In the genomic region with DNA sequence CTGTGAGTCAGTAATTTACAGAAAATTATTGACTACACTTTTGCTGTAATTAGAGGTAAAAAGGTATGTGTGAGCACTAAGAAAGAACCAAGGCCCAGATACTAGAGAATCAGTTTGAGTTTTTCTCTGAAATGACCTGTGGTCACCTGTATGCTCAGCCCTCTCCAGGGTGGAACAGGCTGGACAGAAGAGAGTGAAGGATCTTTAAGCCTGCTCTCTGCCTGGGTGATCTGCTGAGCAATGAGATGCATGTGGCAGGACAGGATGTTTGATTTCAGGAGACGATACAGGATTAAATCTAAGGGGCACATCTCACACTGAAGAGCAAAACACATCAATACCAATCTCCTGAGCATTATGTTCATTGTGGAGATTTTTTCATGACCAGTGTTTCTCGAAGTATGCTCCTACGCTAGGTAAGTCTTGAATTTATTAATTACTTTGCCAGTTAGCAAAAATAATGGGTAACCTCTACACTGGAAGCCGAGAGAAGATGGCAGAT, we compare ENCODE assay signal across 16 cellular contexts. TPM values are rescaled to one million over a fixed set of nuclear protein-coding genes. Genes with fewer than 3 reads are reported as not detected.
DNase-seq lines count a peak whose midpoint lies in the region; ATAC-seq, FAIRE-seq and TF ChIP-seq lines count a peak whose summit lies in the region.
"Had no signal": no experiment of that assay in that cellular context is flagged by ENCODE, and none has a peak within 500 bp of the region (broad histone marks: within the 10 kb centered on the region; RNA-seq: fewer than 3 reads in every experiment).

No MANE protein-coding gene starts in this region.

- H4K20me1 ChIP-seq in K562 (replicated peaks; ENCODE audit: control insufficient read depth, insufficient read depth, low read length): no peaks in the 10 kb centered on the region

- no TSS peak for BruUV-seq in K562 (replicated peaks; lab: Mats Ljungman, UMichigan)

- no peaks in the 10 kb centered on the region for H3K79me2 ChIP-seq in K562 (ENCODE audit: control insufficient read depth, insufficient read depth, low read length)

- TF ChIP-seq POLR2A in GM12891 (IDR thresholded peaks at IDR 0.05; ENCODE audit: low read depth, low read length) (peak; percentile 10; the same call in 1 of the 2 replicates), K562 (conservative IDR thresholded peaks at IDR 0.05) (0 out of 2 replicates have a peak, but pooled peaks have one; percentile 51), gastroesophageal sphincter (IDR thresholded peaks at IDR 0.05) (no peak), erythroblast (IDR thresholded peaks at IDR 0.05; ENCODE audit: low read length) (no peak)

- peak overlapping the region; percentile 98 for H3K27ac Mint-ChIP-seq in nephron progenitor cell
- H3K27ac Mint-ChIP-seq: B cell had no signal

- H3K4me3 ChIP-seq in K562 (no peak overlapping the region), gastroesophageal sphincter (no peak overlapping the region)
- H3K4me3 ChIP-seq: HAP-1 had no signal

- DNase-seq in GM12891 (ENCODE audit: insufficient read length, low spot score) (no peak), K562 (ENCODE audit: extremely low read depth in 1 of 4, low spot score in 3 of 4) (no peak), nephron progenitor cell (no peak), erythroblast (lab: John Stamatoyannopoulos, UW) (no peak), NCI-H1092 treated with DMSO at 0.1 percent for 48 hours (lab: John Stamatoyannopoulos, UW) (no peak)
- DNase-seq: Caco-2; CD4-positive, CD25-positive, alpha-beta regulatory T cell; NCI-H187 treated with DMSO at 0.1 percent for 48 hours; NCI-H526 treated with DMSO at 0.1 percent for 48 hours; RPMI8226 had no signal

- no peak overlapping the region for H3K4me3 Mint-ChIP-seq in nephron progenitor cell
- H3K4me3 Mint-ChIP-seq: B cell, IgD-negative memory B cell had no signal

- H3K9me3 ChIP-seq in K562 (replicated peaks; ENCODE audit: control insufficient read depth, insufficient read depth, low read depth, low read length) (no peaks in the 10 kb centered on the region), gastroesophageal sphincter (no peaks in the 10 kb centered on the region)
- H3K9me3 ChIP-seq: Caco-2, HAP-1 had no signal

- intact Hi-C loops in K562 (cut with micrococcal nuclease): loop anchor here (10.0 kb wide), 1 partner anchor 302 kb away; no protein-coding TSS in a partner anchor

- H3K4me1 ChIP-seq in K562 (replicated peaks in 1 of 2; ENCODE audit: control insufficient read depth in 2 of 2, insufficient read depth in 2 of 2, low read length in 2 of 2) (peaks cover 0 to 3% of the 10 kb centered on the region in 2 experiments; a peak in 1 of 5 replicates), gastroesophageal sphincter (peaks cover 0 to 14% (median 0%) of the 10 kb centered on the region in 3 donors)
- H3K4me1 ChIP-seq: Caco-2, HAP-1 had no signal

- peaks cover 3% of the 10 kb centered on the region for H3K27me3 Mint-ChIP-seq in nephron progenitor cell (ENCODE audit: low read depth, poor library complexity)
- H3K27me3 Mint-ChIP-seq: B cell; CD4-positive, CD25-positive, alpha-beta regulatory T cell; IgD-negative memory B cell had no signal

- CTCF ChIA-PET in K562 (lab: Yijun Ruan, JAX; ENCODE audit: low intra/inter-chr PET ratio): no interaction called here

- no peaks in the 10 kb centered on the region for H3K9me3 Mint-ChIP-seq in nephron progenitor cell
- H3K9me3 Mint-ChIP-seq: IgD-negative memory B cell had no signal

- peak overlapping the region; percentile 51 for H3K27ac ChIP-seq in 22Rv1
- no peak overlapping the region for H3K27ac ChIP-seq in K562 (ENCODE audit: extremely low read depth, low read depth, low read length)
- H3K27ac ChIP-seq in gastroesophageal sphincter: no peak overlapping the region

- ATAC-seq in K562 (peak; percentile 8; the same call in 1 of the 3 replicates), gastroesophageal sphincter (no peak)

- FAIRE-seq in GM12891 (lab: Jason Lieb, UNC) (no peak), K562 (lab: Jason Lieb, UNC) (no peak)
- FAIRE-seq: GM19239 had no signal

- TF ChIP-seq EP300 in K562 (IDR thresholded peaks at IDR 0.05; ENCODE audit: low read length) (no peak), gastroesophageal sphincter (IDR thresholded peaks at IDR 0.05) (no peak)

- H2AFZ ChIP-seq in K562 (ENCODE audit: low read depth, low read length): no peak overlapping the region

- 94% methylated on average over 4 of the region's 4 CpGs for WGBS in K562 (ENCODE audit: insufficient coverage, low coverage, missing lambda C conversion rate)
- 89 to 92% methylated on average over 4 of the region's 4 CpGs for WGBS in gastroesophageal sphincter (ENCODE audit: low coverage in 1 of 2), 2 donors

- H3K9me1 ChIP-seq in K562 (ENCODE audit: control insufficient read depth, insufficient read depth, low read length): no peaks in the 10 kb centered on the region

- peaks cover 40% of the 10 kb centered on the region for H3K36me3 Mint-ChIP-seq in nephron progenitor cell (ENCODE audit: low read depth)

- H3K36me3 ChIP-seq in K562 (ENCODE audit: control insufficient read depth, insufficient read depth, low read length) (peaks cover 52% of the 10 kb centered on the region), gastroesophageal sphincter (peaks cover 0 to 52% of the 10 kb centered on the region in 2 donors)

- POLR2A ChIA-PET in K562 (lab: Yijun Ruan, JAX): interaction anchor here (0.6 to 3.6 kb wide), 4 partner anchors 8 to 26 kb away, joined by 3 to 12 read pairs (median 4); partner anchors contain the start of gene HMGCR

- TF ChIP-seq RAD21 in K562 (CRISPR knock-in tag; conservative IDR thresholded peaks at IDR 0.05 in 1 of 2, IDR thresholded peaks at IDR 0.05 in 1 of 2): no peak

- H3K9ac ChIP-seq in K562 (ENCODE audit: insufficient read depth in 1 of 2, low read depth in 2 of 2, low read length in 2 of 2): no peak overlapping the region

- in situ Hi-C loops in K562 (cut with MboI): no loop called here

- H3K4me1 Mint-ChIP-seq in nephron progenitor cell: peaks cover 7% of the 10 kb centered on the region

- no peak overlapping the region for H3K4me2 ChIP-seq in K562 (ENCODE audit: insufficient read depth, low read length)

- H3K27me3 ChIP-seq in K562 (ENCODE audit: control insufficient read depth in 2 of 2, insufficient read depth in 2 of 2, low read length in 2 of 2) (no peaks in the 10 kb centered on the region), gastroesophageal sphincter (no peaks in the 10 kb centered on the region)

- TF ChIP-seq CTCF in 22Rv1 (IDR thresholded peaks at IDR 0.05): no peak
- no peak for TF ChIP-seq CTCF in K562 (IDR thresholded peaks at IDR 0.05 in 2 of 3, conservative IDR thresholded peaks at IDR 0.05 in 1 of 3; ENCODE audit: insufficient read depth in 2 of 3, low read depth in 1 of 3, low read length in 3 of 3)
- no peak for TF ChIP-seq CTCF in nephron progenitor cell (IDR thresholded peaks at IDR 0.05)
- no peak for TF ChIP-seq CTCF in gastroesophageal sphincter (IDR thresholded peaks at IDR 0.05)

TF ChIP-seq in GM12891, 5 proteins besides CTCF, POLR2A, EP300 and RAD21:
- TF ChIP-seq PAX5 (IDR thresholded peaks at IDR 0.05; ENCODE audit: insufficient read depth, low read length, severe bottlenecking): no peak
- TF ChIP-seq POLR2AphosphoS5 (IDR thresholded peaks at IDR 0.05; ENCODE audit: low read depth, low read length): no peak
- TF ChIP-seq POU2F2 (IDR thresholded peaks at IDR 0.05; ENCODE audit: low read depth, low read length): no peak
- TF ChIP-seq SPI1 (IDR thresholded peaks at IDR 0.05; ENCODE audit: low read depth, low read length): no peak
- TF ChIP-seq TAF1 (IDR thresholded peaks at IDR 0.05; ENCODE audit: low read depth, low read length): no peak
TF ChIP-seq in GM12891: peak in this region for 0.

TF ChIP-seq in K562, 482 proteins besides CTCF, POLR2A, EP300 and RAD21:
- TF ChIP-seq SUPT5H (IDR thresholded peaks at IDR 0.05): peak; percentile 48; the same call in 1 of the 2 replicates
- TF ChIP-seq ZNF785 (CRISPR knock-in tag; IDR thresholded peaks at IDR 0.05): no peak
- no peak for TF ChIP-seq ZNF133 (CRISPR knock-in tag; IDR thresholded peaks at IDR 0.05)

RNA-seq across cellular contexts. Expression of gene HMGCR, which starts 25.5 kb away (rescaled TPM):
- 38.4 TPM for polyA plus RNA-seq in GM12891 (2012; ENCODE audit: low read depth, missing spikeins)
- total RNA-seq in K562 (2011; cell fraction: chromatin; rRNA removed; ENCODE audit: low replicate concordance): 482 and 1,074 TPM in 2 replicates
- total RNA-seq in K562 (2011; cell fraction: nucleolus; rRNA removed): 267 and 350 TPM in 2 replicates
- 431 and 468 TPM in 2 replicates for total RNA-seq in K562 (2011; cell fraction: nucleoplasm; rRNA removed)
- total RNA-seq in K562 (2014; rRNA removed): 47.3 and 55.5 TPM in 2 replicates
- 95.4 and 111 TPM in 2 replicates for total RNA-seq in K562 (2014; rRNA removed; fragmentation: Illumina TruSeq; extraction: Trizol)
- total RNA-seq in K562 (2015; rRNA removed; fragmentation: Illumina TruSeq; extraction: Trizol): 53.3 and 61.5 TPM in 2 replicates
- 87.4 and 90.8 TPM in 2 replicates for total RNA-seq in K562 (2021)
- 155 and 159 TPM in 2 replicates for polyA plus RNA-seq in K562 (2011; rRNA removed)
- 22.5 and 77.8 TPM in 2 replicates for polyA plus RNA-seq in K562 (2011; cell fraction: cytosol; rRNA removed)
- polyA plus RNA-seq in K562 (2011; cell fraction: nucleus; rRNA removed): 167 and 305 TPM in 2 replicates
- 33.3 and 102 TPM in 2 replicates for polyA plus RNA-seq in K562 (2012)
- polyA plus RNA-seq in K562 (2014; fragmentation: Illumina TruSeq; extraction: Trizol): 62.6 and 66.9 TPM in 2 replicates
- polyA plus RNA-seq in K562 (2014; fragmentation: Nextera tagmentation; extraction: Ambion mirVana): 10 to 100 TPM; 29.5 to 58.5 TPM
- 46.8 and 49.4 TPM in 2 replicates for polyA plus RNA-seq in K562 (2014; rRNA removed)
- polyA minus RNA-seq in K562 (2011; rRNA and poly(A)+ RNA removed): 375 and 488 TPM in 2 replicates
- 79.6 and 89.1 TPM in 2 replicates for polyA minus RNA-seq in K562 (2011; cell fraction: cytosol; rRNA and poly(A)+ RNA removed)
- polyA minus RNA-seq in K562 (2011; cell fraction: nucleus; rRNA and poly(A)+ RNA removed): 154 and 346 TPM in 2 replicates
- total RNA-seq in gastroesophageal sphincter: 10 to 100 TPM; 10.4 to 14.2 (median 13.5) TPM

Comparison
In these comparisons a context has a peak if more than half of its experiments do, and no peak if none do; other contexts are left out.
1. POLR2A ChIP-seq: peak in GM12891 (single experiment) and K562 (single experiment); none in gastroesophageal sphincter (0 of 2) and erythroblast (single experiment).